1 cellular context compared by ENCODE assay signal in the genomic region with DNA sequence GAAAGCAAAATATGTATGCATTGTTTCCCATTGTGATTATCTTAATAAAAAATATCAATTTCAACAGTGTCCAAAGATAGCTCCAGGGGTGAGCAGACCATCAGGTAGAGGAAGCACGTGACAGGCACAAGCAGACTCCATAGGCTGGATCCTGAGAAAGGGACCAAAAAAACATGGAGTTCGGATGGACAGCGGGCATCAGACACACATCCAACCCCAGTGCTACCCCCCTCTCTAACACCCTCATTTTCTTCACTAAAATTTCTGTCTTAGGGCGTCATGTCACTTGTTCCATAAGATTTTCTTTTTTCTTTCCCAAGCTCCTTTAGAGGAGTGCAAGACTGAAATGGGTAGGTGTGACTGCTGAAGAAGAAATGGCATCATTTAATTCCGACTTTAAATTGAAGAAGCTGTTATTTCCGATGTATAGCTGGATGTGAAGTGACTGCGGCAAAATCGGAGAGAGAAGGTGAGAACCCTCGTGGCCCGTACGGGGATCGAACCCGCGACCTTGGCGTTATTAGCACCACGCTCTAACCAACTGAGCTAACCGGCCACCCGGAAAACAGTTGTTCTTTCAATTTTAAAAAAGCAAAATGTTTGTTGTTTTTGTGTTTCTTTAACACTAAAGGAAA.
TF ChIP-seq lines count a peak whose summit lies in the region.

No MANE protein-coding gene starts in this region.

TF ChIP-seq in HCT116, 20 proteins besides CTCF, POLR2A, EP300 and RAD21 (continued from another document):
- TF ChIP-seq, protein P1, sequence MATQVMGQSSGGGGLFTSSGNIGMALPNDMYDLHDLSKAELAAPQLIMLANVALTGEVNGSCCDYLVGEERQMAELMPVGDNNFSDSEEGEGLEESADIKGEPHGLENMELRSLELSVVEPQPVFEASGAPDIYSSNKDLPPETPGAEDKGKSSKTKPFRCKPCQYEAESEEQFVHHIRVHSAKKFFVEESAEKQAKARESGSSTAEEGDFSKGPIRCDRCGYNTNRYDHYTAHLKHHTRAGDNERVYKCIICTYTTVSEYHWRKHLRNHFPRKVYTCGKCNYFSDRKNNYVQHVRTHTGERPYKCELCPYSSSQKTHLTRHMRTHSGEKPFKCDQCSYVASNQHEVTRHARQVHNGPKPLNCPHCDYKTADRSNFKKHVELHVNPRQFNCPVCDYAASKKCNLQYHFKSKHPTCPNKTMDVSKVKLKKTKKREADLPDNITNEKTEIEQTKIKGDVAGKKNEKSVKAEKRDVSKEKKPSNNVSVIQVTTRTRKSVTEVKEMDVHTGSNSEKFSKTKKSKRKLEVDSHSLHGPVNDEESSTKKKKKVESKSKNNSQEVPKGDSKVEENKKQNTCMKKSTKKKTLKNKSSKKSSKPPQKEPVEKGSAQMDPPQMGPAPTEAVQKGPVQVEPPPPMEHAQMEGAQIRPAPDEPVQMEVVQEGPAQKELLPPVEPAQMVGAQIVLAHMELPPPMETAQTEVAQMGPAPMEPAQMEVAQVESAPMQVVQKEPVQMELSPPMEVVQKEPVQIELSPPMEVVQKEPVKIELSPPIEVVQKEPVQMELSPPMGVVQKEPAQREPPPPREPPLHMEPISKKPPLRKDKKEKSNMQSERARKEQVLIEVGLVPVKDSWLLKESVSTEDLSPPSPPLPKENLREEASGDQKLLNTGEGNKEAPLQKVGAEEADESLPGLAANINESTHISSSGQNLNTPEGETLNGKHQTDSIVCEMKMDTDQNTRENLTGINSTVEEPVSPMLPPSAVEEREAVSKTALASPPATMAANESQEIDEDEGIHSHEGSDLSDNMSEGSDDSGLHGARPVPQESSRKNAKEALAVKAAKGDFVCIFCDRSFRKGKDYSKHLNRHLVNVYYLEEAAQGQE (IDR thresholded peaks at IDR 0.05; ENCODE audit: low read depth), result no peak
- TF ChIP-seq ELF1 (IDR thresholded peaks at IDR 0.05; ENCODE audit: borderline replicate concordance, low read depth) (no peak; the same call in 1 of the 2 replicates), JUND (IDR thresholded peaks at IDR 0.05) (0 out of 2 replicates have a peak, but pooled peaks have one; percentile 11), POLR2AphosphoS5 (IDR thresholded peaks at IDR 0.05; ENCODE audit: low read depth, low read length) (no peak), SIN3A (IDR thresholded peaks at IDR 0.05; ENCODE audit: low read depth) (no peak; the same call in 1 of the 2 replicates), SRF (IDR thresholded peaks at IDR 0.05; ENCODE audit: low read depth) (no peak), ZNF274 (IDR thresholded peaks at IDR 0.05; ENCODE audit: low read depth, low read length) (no peak), ZFX (IDR thresholded peaks at IDR 0.05) (no peak), CBX3 (IDR thresholded peaks at IDR 0.05; ENCODE audit: low read depth) (peak; percentile 94), EGR1 (IDR thresholded peaks at IDR 0.05; ENCODE audit: low read depth) (0 out of 2 replicates have a peak, but pooled peaks have one; percentile 24), CEBPB (IDR thresholded peaks at IDR 0.05; ENCODE audit: low read depth) (peak; percentile 34; the same call in 1 of the 2 replicates), EZH2 (IDR thresholded peaks at IDR 0.05) (no peak)
- TF ChIP-seq, protein P2, sequence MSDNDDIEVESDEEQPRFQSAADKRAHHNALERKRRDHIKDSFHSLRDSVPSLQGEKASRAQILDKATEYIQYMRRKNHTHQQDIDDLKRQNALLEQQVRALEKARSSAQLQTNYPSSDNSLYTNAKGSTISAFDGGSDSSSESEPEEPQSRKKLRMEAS (IDR thresholded peaks at IDR 0.05), result peak; percentile 82
- TF ChIP-seq, protein P3, sequence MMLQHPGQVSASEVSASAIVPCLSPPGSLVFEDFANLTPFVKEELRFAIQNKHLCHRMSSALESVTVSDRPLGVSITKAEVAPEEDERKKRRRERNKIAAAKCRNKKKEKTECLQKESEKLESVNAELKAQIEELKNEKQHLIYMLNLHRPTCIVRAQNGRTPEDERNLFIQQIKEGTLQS (IDR thresholded peaks at IDR 0.05), result peak; percentile 92
- TF ChIP-seq, protein P4, sequence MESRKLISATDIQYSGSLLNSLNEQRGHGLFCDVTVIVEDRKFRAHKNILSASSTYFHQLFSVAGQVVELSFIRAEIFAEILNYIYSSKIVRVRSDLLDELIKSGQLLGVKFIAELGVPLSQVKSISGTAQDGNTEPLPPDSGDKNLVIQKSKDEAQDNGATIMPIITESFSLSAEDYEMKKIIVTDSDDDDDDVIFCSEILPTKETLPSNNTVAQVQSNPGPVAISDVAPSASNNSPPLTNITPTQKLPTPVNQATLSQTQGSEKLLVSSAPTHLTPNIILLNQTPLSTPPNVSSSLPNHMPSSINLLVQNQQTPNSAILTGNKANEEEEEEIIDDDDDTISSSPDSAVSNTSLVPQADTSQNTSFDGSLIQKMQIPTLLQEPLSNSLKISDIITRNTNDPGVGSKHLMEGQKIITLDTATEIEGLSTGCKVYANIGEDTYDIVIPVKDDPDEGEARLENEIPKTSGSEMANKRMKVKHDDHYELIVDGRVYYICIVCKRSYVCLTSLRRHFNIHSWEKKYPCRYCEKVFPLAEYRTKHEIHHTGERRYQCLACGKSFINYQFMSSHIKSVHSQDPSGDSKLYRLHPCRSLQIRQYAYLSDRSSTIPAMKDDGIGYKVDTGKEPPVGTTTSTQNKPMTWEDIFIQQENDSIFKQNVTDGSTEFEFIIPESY (IDR thresholded peaks at IDR 0.05; ENCODE audit: extremely low read depth, insufficient replicate concordance, low read length), result no peak
TF ChIP-seq in HCT116: peak in this region for 8.
